11 cellular contexts compared by ENCODE assay signal in the genomic region with DNA sequence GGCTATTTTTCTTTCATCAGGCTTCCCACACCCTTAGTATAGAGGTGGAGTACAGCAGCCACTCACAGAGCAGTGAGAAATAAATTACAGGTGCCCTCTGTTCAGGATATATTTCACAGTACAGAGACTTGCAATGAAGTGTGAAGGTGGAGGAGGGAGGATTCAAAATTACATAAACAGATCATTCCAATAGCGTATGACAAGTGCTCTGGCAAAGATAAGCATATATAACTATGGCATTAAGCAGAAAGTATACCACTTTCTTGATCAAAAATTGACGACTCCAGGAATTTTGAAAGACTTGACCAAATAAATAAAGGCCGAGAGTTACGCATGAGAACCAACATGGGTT.
DNase-seq lines count a peak whose midpoint lies in the region; ATAC-seq and TF ChIP-seq lines count a peak whose summit lies in the region.
"Had no signal": no experiment of that assay in that cellular context is flagged by ENCODE, and none has a peak within 500 bp of the region (broad histone marks: within the 10 kb centered on the region; RNA-seq: fewer than 3 reads in every experiment).

No MANE protein-coding gene starts in this region.

- no peaks in the 10 kb centered on the region for H4K20me1 ChIP-seq in GM23248 (ENCODE audit: insufficient read depth)

- H3K36me3 Mint-ChIP-seq in Caco-2 (ENCODE audit: insufficient read depth, unreplicated experiment) = no peaks in the 10 kb centered on the region

- H3K9ac ChIP-seq in GM23248 (no peak overlapping the region), rectal smooth muscle tissue (ENCODE audit: low read length) (no peak overlapping the region)
- H3K9ac ChIP-seq: parathyroid adenoma had no signal

- DNase-seq in GM23248 = no peak
- DNase-seq in fibroblast of the aortic adventitia (ENCODE audit: low read depth) = no peak
- no peak for DNase-seq in GOT3 (lab: John Stamatoyannopoulos, UW)
- no peak for DNase-seq in Caco-2
- DNase-seq: activated effector memory CD4-positive, alpha-beta T cell treated with anti-CD3 and anti-CD28 coated beads, Interleukin-2, amount 50 U/mL, for 16 hours; foreskin melanocyte had no signal

- H3K27ac ChIP-seq in GM23248 (no peak overlapping the region), rectal smooth muscle tissue (ENCODE audit: low read depth, low read length) (no peak overlapping the region)
- H3K27ac ChIP-seq: parathyroid adenoma had no signal

- BruUV-seq in Caco-2 (replicated peaks; lab: Mats Ljungman, UMichigan) = no TSS peak

- H2AFZ ChIP-seq in GM23248 = peak overlapping the region; percentile 76

- POLR2A ChIA-PET in Caco-2 (lab: Charles Lee) = no interaction called here

- in situ Hi-C loops in GM23248 (cut with MboI) = no loop called here

- H3K4me1 ChIP-seq in GM23248 (ENCODE audit: insufficient read depth) = no peaks in the 10 kb centered on the region
- H3K4me1 ChIP-seq in rectal smooth muscle tissue (ENCODE audit: control insufficient read depth, insufficient read depth, low read length) = no peaks in the 10 kb centered on the region
- no peaks in the 10 kb centered on the region for H3K4me1 ChIP-seq in Caco-2
- H3K4me1 ChIP-seq: parathyroid adenoma had no signal

- H3K79me2 ChIP-seq in GM23248 (ENCODE audit: insufficient read depth) = no peaks in the 10 kb centered on the region
- H3K79me2 ChIP-seq: parathyroid adenoma had no signal

- no peaks in the 10 kb centered on the region for H3K27me3 Mint-ChIP-seq in Caco-2 (ENCODE audit: insufficient read depth, unreplicated experiment)

- no peak overlapping the region for H3K4me3 Mint-ChIP-seq in Caco-2 (ENCODE audit: unreplicated experiment)

- intact Hi-C loops in Caco-2 (cut with micrococcal nuclease; ENCODE audit: unreplicated experiment) = no loop called here

- no peaks in the 10 kb centered on the region for H3K9me3 ChIP-seq in GM23248 (ENCODE audit: low read depth)
- H3K9me3 ChIP-seq in Caco-2 = no peaks in the 10 kb centered on the region

- H3K27me3 ChIP-seq in GM23248 (replicated peaks; ENCODE audit: insufficient read depth) (peaks cover 40% of the 10 kb centered on the region), rectal smooth muscle tissue (ENCODE audit: control insufficient read depth, insufficient read depth, low read length) (peaks cover 6% of the 10 kb centered on the region), Caco-2 (replicated peaks; ENCODE audit: control insufficient read depth, insufficient read depth, low read length) (no peaks in the 10 kb centered on the region)

- H3K4me1 Mint-ChIP-seq in Caco-2 (ENCODE audit: low read depth, unreplicated experiment) = no peaks in the 10 kb centered on the region

- H3K9me2 ChIP-seq in GM23248 (ENCODE audit: insufficient read depth) = no peaks in the 10 kb centered on the region

- H3K9me3 Mint-ChIP-seq in Caco-2 (ENCODE audit: unreplicated experiment) = no peaks in the 10 kb centered on the region

- ATAC-seq in SK-N-SH treated with all-trans-retinoic acid at 6 μM for 48 hours = peak; percentile 14; the same call in 2 of the 3 replicates
- no peak for ATAC-seq in HG03565 (IDR thresholded peaks at IDR 0.05; ENCODE audit: unreplicated experiment)
- no peak for ATAC-seq in HG03520 (IDR thresholded peaks at IDR 0.05; ENCODE audit: unreplicated experiment)

- no peak overlapping the region for H3K27ac Mint-ChIP-seq in Caco-2 (ENCODE audit: unreplicated experiment)

- H3K4me3 ChIP-seq in GM23248 = peak overlapping the region; percentile 64
- H3K4me3 ChIP-seq in fibroblast of the aortic adventitia (ENCODE audit: low read depth, low read length) = peak overlapping the region; percentile 51
- peak overlapping the region; percentile 34 for H3K4me3 ChIP-seq in rectal smooth muscle tissue (ENCODE audit: low read length)
- no peak overlapping the region for H3K4me3 ChIP-seq in Caco-2 (ENCODE audit: low read depth, low read length)

- H3K36me3 ChIP-seq in GM23248 (ENCODE audit: low read depth) (no peaks in the 10 kb centered on the region), rectal smooth muscle tissue (ENCODE audit: control insufficient read depth, insufficient read depth, low read length) (no peaks in the 10 kb centered on the region), Caco-2 (ENCODE audit: control insufficient read depth, insufficient read depth, low read length) (no peaks in the 10 kb centered on the region)

- TF ChIP-seq CTCF in fibroblast of the aortic adventitia (IDR thresholded peaks at IDR 0.05; ENCODE audit: insufficient read depth, low read length) = no peak
- TF ChIP-seq CTCF in Caco-2 (IDR thresholded peaks at IDR 0.05; ENCODE audit: insufficient read depth in 1 of 2, low read depth in 1 of 2, low read length in 1 of 2, severe bottlenecking in 1 of 2, unreplicated experiment in 1 of 2) = no peak

- H3F3A ChIP-seq in GM23248 (ENCODE audit: insufficient read depth) = no peaks in the 10 kb centered on the region

- peak overlapping the region; percentile 71 for H3K4me2 ChIP-seq in GM23248 (ENCODE audit: unreplicated experiment)

- WGBS in GM23248 (ENCODE audit: low coverage in 1 of 2, low lambda C conversion rate in 2 of 2, missing lambda C conversion rate in 2 of 2), 2 experiments = 11 to 17% methylated on average over 4 of the region's 4 CpGs

- CTCF ChIA-PET in Caco-2 (lab: Charles Lee) = interaction anchor here (0.5 kb wide), 1 partner anchor 1027 kb away, joined by 3 read pairs; no protein-coding TSS in a partner anchor

TF ChIP-seq in SK-N-SH treated with all-trans-retinoic acid at 6 μM for 48 hours, 23 proteins besides CTCF, POLR2A, EP300 and RAD21:
- TF ChIP-seq CSRNP3 (CRISPR knock-in tag; IDR thresholded peaks at IDR 0.05) (no peak), TOX (CRISPR knock-in tag; IDR thresholded peaks at IDR 0.05; ENCODE audit: borderline replicate concordance) (no peak), ARNTL (CRISPR knock-in tag; IDR thresholded peaks at IDR 0.05; ENCODE audit: borderline replicate concordance, low read depth) (no peak), ZNF70 (CRISPR knock-in tag; IDR thresholded peaks at IDR 0.05) (no peak), PPARA (CRISPR knock-in tag; IDR thresholded peaks at IDR 0.05; ENCODE audit: borderline replicate concordance) (no peak), OSR1 (CRISPR knock-in tag; IDR thresholded peaks at IDR 0.05) (no peak), ZNF8 (CRISPR knock-in tag; IDR thresholded peaks at IDR 0.05) (no peak), ZFP3 (CRISPR knock-in tag; IDR thresholded peaks at IDR 0.05) (no peak), PATZ1 (CRISPR knock-in tag; IDR thresholded peaks at IDR 0.05; ENCODE audit: borderline replicate concordance) (no peak), ZNF565 (CRISPR knock-in tag; conservative IDR thresholded peaks at IDR 0.05; ENCODE audit: low read depth) (no peak), TSHZ2 (CRISPR knock-in tag; IDR thresholded peaks at IDR 0.05) (no peak), BACH2 (CRISPR knock-in tag; IDR thresholded peaks at IDR 0.05; ENCODE audit: borderline replicate concordance) (no peak), ISL1 (CRISPR knock-in tag; IDR thresholded peaks at IDR 0.05) (no peak), RARB (CRISPR knock-in tag; IDR thresholded peaks at IDR 0.05) (no peak)
